In genomic region chr1:222596696-222597095, GRCh38 we compare ENCODE assay signal across 30 cellular contexts. TPM values are rescaled to one million over a fixed set of nuclear protein-coding genes. Genes with fewer than 3 reads are reported as not detected.
"Had no signal": no experiment of that assay in that cellular context is flagged by ENCODE, and none has a peak within 500 bp of the region (broad histone marks: within the 10 kb centered on the region; RNA-seq: fewer than 3 reads in every experiment).

No MANE protein-coding gene starts in this region.

- H3K36me3 ChIP-seq: ascending aorta, cardiac muscle cell had no signal

- H3K4me1 ChIP-seq: ascending aorta had no signal

- ATAC-seq: activated CD8-positive, alpha-beta memory T cell treated with anti-CD3 and anti-CD28 coated beads, Interleukin-2, amount 10 ng/mL, durations not matched to agents 7 days and 5 days; activated CD8-positive, alpha-beta T cell treated with anti-CD3 and anti-CD28 coated beads, Interleukin-2, amount 10 ng/mL, durations not matched to agents 7 days and 5 days; activated naive CD8-positive, alpha-beta T cell treated with anti-CD3 and anti-CD28 coated beads, Interleukin-2, amount 50 U/mL, for 24 hours had no signal

- H3K9me3 ChIP-seq: ascending aorta had no signal

- H3K27ac ChIP-seq: ascending aorta, cardiac muscle cell, VCaP had no signal

- DNase-seq: activated B cell treated with CpG ODN at 0.5 μM for 24 hours; activated CD4-positive, alpha-beta memory T cell treated with anti-CD3 and anti-CD28 coated beads, Interleukin-2, amount 10 ng/mL, durations not matched to agents 7 days and 5 days; activated CD4-positive, alpha-beta T cell treated with anti-CD3 and anti-CD28 coated beads for 4 hours; activated CD4-positive, alpha-beta T cell treated with anti-CD3 and anti-CD28 coated beads, Interleukin-2, amount 10 ng/mL, durations not matched to agents 24 days and 14 days; activated CD4-positive, alpha-beta T cell treated with anti-CD3 and anti-CD28 coated beads, Interleukin-2, amount 50 U/mL, for 1 hour; activated CD4-positive, alpha-beta T cell treated with anti-CD3 and anti-CD28 coated beads, Interleukin-2, amount 50 U/mL, for 4 hours; activated CD4-positive, CD25-positive, alpha-beta regulatory T cell treated with anti-CD3 and anti-CD28 coated beads, Interleukin-2, amount 50 U/mL, for 72 hours; activated CD8-positive, alpha-beta memory T cell treated with anti-CD3 and anti-CD28 coated beads for 24 hours; activated CD8-positive, alpha-beta memory T cell treated with anti-CD3 and anti-CD28 coated beads, Interleukin-2, amount 10 ng/mL, durations not matched to agents 7 days and 5 days; activated CD8-positive, alpha-beta memory T cell treated with anti-CD3 and anti-CD28 coated beads, Interleukin-2, amount 50 U/mL, for 48 hours; activated CD8-positive, alpha-beta T cell treated with anti-CD3 and anti-CD28 coated beads, Interleukin-2, amount 10 ng/mL, durations not matched to agents 7 days and 5 days; activated effector memory CD4-positive, alpha-beta T cell treated with Interleukin-2 at 50 U/mL for 16 hours; activated gamma-delta T cell; activated naive CD4-positive, alpha-beta T cell treated with anti-CD3 and anti-CD28 coated beads, Interleukin-2, amount 10 ng/mL, durations not matched to agents 7 days and 5 days; activated naive CD4-positive, alpha-beta T cell treated with Interleukin-2 at 50 U/mL for 16 hours; activated naive CD8-positive, alpha-beta T cell treated with anti-CD3 and anti-CD28 coated beads, Interleukin-2, amount 10 ng/mL, durations not matched to agents 7 days and 5 days; activated naive CD8-positive, alpha-beta T cell treated with anti-CD3 and anti-CD28 coated beads, Interleukin-2, amount 50 U/mL, for 24 hours; activated T-cell treated with anti-CD3 and anti-CD28 coated beads, Interleukin-2, amount 50 U/mL, for 24 hours; activated T-cell treated with anti-CD3 and anti-CD28 coated beads, Interleukin-2, amount 50 U/mL, for 48 hours; amygdala; anterior cingulate cortex; caudate nucleus; cerebellar nuclear complex; T-helper 2 cell; T-helper 9 cell had no signal

- H3K4me3 ChIP-seq: ascending aorta, cardiac muscle cell had no signal

- H3K27me3 ChIP-seq: ascending aorta had no signal

- FAIRE-seq: bronchial epithelial cell had no signal

RNA-seq across cellular contexts. Expression of gene HHIPL2, which starts 48.8 kb away (rescaled TPM):
- total RNA-seq: ascending aorta, cardiac muscle cell, chondrocyte had no signal
